11 cellular contexts compared by ENCODE assay signal in genomic region chr12:43744826-43745225, GRCh38.
"Had no signal": no experiment of that assay in that cellular context is flagged by ENCODE, and none has a peak within 500 bp of the region (broad histone marks: within the 10 kb centered on the region; RNA-seq: fewer than 3 reads in every experiment).

No MANE protein-coding gene starts in this region.

- ATAC-seq: GM23338, HCT116 had no signal

- FAIRE-seq: H1, H54 had no signal

- H3K4me2 ChIP-seq: GM23338 had no signal

- H3K27ac ChIP-seq: GM23248 had no signal

- DNase-seq: GM23248, GOT3, H7, H9, HCEC 1CT, HFFc6 had no signal

- H3K9ac ChIP-seq: GM23248 had no signal

- H3K4me3 ChIP-seq: GM23248, GM23338, HAP-1 had no signal

- H3K9me3 ChIP-seq: HAP-1 had no signal

- H3K4me1 ChIP-seq: HAP-1 had no signal

- H2AFZ ChIP-seq: GM23248, GM23338 had no signal
